ENCODE assay signal across 18 cellular contexts in genomic region chr1:236090741-236091147, GRCh38. TPM values are rescaled to one million over a fixed set of nuclear protein-coding genes. Genes with fewer than 3 reads are reported as not detected.
DNase-seq lines count a peak whose midpoint lies in the region; TF ChIP-seq lines count a peak whose summit lies in the region.
"Had no signal": no experiment of that assay in that cellular context is flagged by ENCODE, and none has a peak within 500 bp of the region (broad histone marks: within the 10 kb centered on the region; RNA-seq: fewer than 3 reads in every experiment).

No MANE protein-coding gene starts in this region.

- peaks cover 2% of the 10 kb centered on the region for H3K9me3 Mint-ChIP-seq in activated CD4-positive, alpha-beta T cell treated with anti-CD3 and anti-CD28 coated beads, Interleukin-2, amount 10 ng/mL, durations not matched to agents 7 days and 5 days

- H3K27ac Mint-ChIP-seq in activated CD4-positive, alpha-beta T cell treated with anti-CD3 and anti-CD28 coated beads, Interleukin-2, amount 10 ng/mL, durations not matched to agents 7 days and 5 days: no peak overlapping the region
- H3K27ac Mint-ChIP-seq: activated T-helper 17 cell treated with anti-CD3 and anti-CD28 coated beads, Interleukin-2, amount 50 U/mL, for 72 hours; B cell; naive B cell had no signal

- peaks cover 2% of the 10 kb centered on the region for H3K27me3 Mint-ChIP-seq in activated CD4-positive, alpha-beta T cell treated with anti-CD3 and anti-CD28 coated beads, Interleukin-2, amount 10 ng/mL, durations not matched to agents 7 days and 5 days

- H3K36me3 ChIP-seq in skeletal muscle satellite cell (ENCODE audit: insufficient read depth, low read length): no peaks in the 10 kb centered on the region
- H3K36me3 ChIP-seq: ovary, SJSA1 had no signal

- H3K9ac ChIP-seq in skeletal muscle satellite cell (ENCODE audit: low read depth, low read length): no peak overlapping the region

- no peaks in the 10 kb centered on the region for H3K9me3 ChIP-seq in skeletal muscle satellite cell (replicated peaks; ENCODE audit: low read length)
- H3K9me3 ChIP-seq: ovary, testis had no signal

- peak; percentile 5 for DNase-seq in HEK293T (ENCODE audit: extremely low spot score)
- DNase-seq in NCI-H748 treated with DMSO at 0.1 percent for 48 hours (lab: John Stamatoyannopoulos, UW): peak; percentile 11
- peak; percentile 93 for DNase-seq in fibroblast of villous mesenchyme (ENCODE audit: low read depth)
- DNase-seq in activated CD4-positive, alpha-beta T cell treated with anti-CD3 and anti-CD28 coated beads, Interleukin-2, amount 10 ng/mL, durations not matched to agents 7 days and 5 days: no peak
- DNase-seq in Kasumi-1 (lab: John Stamatoyannopoulos, UW): no peak
- no peak for DNase-seq in DMS114 treated with DMSO at 0.1 percent for 48 hours (lab: John Stamatoyannopoulos, UW; ENCODE audit: unreplicated experiment)
- DNase-seq: activated CD4-positive, CD25-positive, alpha-beta regulatory T cell; head of caudate nucleus; naive B cell; ovary; stimulated activated CD8-positive, alpha-beta memory T cell treated with anti-CD3 and anti-CD28 coated beads, Interleukin-4, amount 100 ng/mL, for 48 hours; testis had no signal

- H3K4me2 ChIP-seq in skeletal muscle satellite cell (ENCODE audit: low read length): peak overlapping the region; percentile 62

- H3K4me1 Mint-ChIP-seq in activated CD4-positive, alpha-beta T cell treated with anti-CD3 and anti-CD28 coated beads, Interleukin-2, amount 10 ng/mL, durations not matched to agents 7 days and 5 days: peaks cover 2% of the 10 kb centered on the region
- H3K4me1 Mint-ChIP-seq: activated T-helper 17 cell treated with anti-CD3 and anti-CD28 coated beads, Interleukin-2, amount 50 U/mL, for 72 hours; B cell; naive B cell had no signal

- peak overlapping the region; percentile 25 for H3K4me3 ChIP-seq in fibroblast of villous mesenchyme (ENCODE audit: low read depth, low read length)
- H3K4me3 ChIP-seq in skeletal muscle satellite cell (ENCODE audit: low read length): peak overlapping the region; percentile 15
- H3K4me3 ChIP-seq: lung, ovary, SJSA1, testis had no signal

- H3K4me1 ChIP-seq in skeletal muscle satellite cell (ENCODE audit: control insufficient read depth, insufficient read depth, low read length): peaks cover 5% of the 10 kb centered on the region
- H3K4me1 ChIP-seq: testis had no signal

- H3K4me3 Mint-ChIP-seq in activated CD4-positive, alpha-beta T cell treated with anti-CD3 and anti-CD28 coated beads, Interleukin-2, amount 10 ng/mL, durations not matched to agents 7 days and 5 days: no peak overlapping the region
- H3K4me3 Mint-ChIP-seq: activated T-helper 17 cell treated with anti-CD3 and anti-CD28 coated beads, Interleukin-2, amount 50 U/mL, for 72 hours; B cell; naive B cell had no signal

- H3K27me3 ChIP-seq in skeletal muscle satellite cell (ENCODE audit: control insufficient read depth, insufficient read depth, low read length): peaks cover 5% of the 10 kb centered on the region
- H3K27me3 ChIP-seq: ovary, SJSA1, testis had no signal

- no peak for TF ChIP-seq CTCF in fibroblast of villous mesenchyme (IDR thresholded peaks at IDR 0.05; ENCODE audit: insufficient read depth, low read depth, low read length)

- CTCF ChIA-PET in HEK293T (lab: Yijun Ruan, JAX): interaction anchor here (0.6 to 1.0 kb wide), 3 partner anchors 119 to 294 kb away, joined by 3 to 9 read pairs (median 6); no protein-coding TSS in a partner anchor
- CTCF ChIA-PET in activated CD4-positive, alpha-beta T cell treated with anti-CD3 and anti-CD28 coated beads, Interleukin-2, amount 10 ng/mL, durations not matched to agents 7 days and 5 days (lab: Charles Lee): interaction anchor here (1.6 kb wide), 1 partner anchor 23 kb away, joined by 4 read pairs; no protein-coding TSS in a partner anchor

- POLR2A ChIA-PET in HEK293T (lab: Yijun Ruan, JAX): no interaction called here
- POLR2A ChIA-PET in activated CD4-positive, alpha-beta T cell treated with anti-CD3 and anti-CD28 coated beads, Interleukin-2, amount 10 ng/mL, durations not matched to agents 7 days and 5 days (lab: Charles Lee): no interaction called here

- H3K36me3 Mint-ChIP-seq in activated CD4-positive, alpha-beta T cell treated with anti-CD3 and anti-CD28 coated beads, Interleukin-2, amount 10 ng/mL, durations not matched to agents 7 days and 5 days (ENCODE audit: low read depth): no peaks in the 10 kb centered on the region

TF ChIP-seq in HEK293T, 16 proteins besides CTCF, POLR2A, EP300 and RAD21:
- TF ChIP-seq BHLHE40 (IDR thresholded peaks at IDR 0.05; ENCODE audit: borderline replicate concordance) (no peak), SUZ12 (IDR thresholded peaks at IDR 0.05) (no peak), L3MBTL2 (conservative IDR thresholded peaks at IDR 0.05) (0 out of 2 replicates have a peak, but pooled peaks have one; percentile 10), SP1 (IDR thresholded peaks at IDR 0.05) (no peak)

RNA-seq across cellular contexts. Expression of gene NID1, which starts 25.9 kb away (rescaled TPM):
- total RNA-seq in fibroblast of villous mesenchyme: 204 and 211 TPM in 2 replicates
- total RNA-seq in skeletal muscle satellite cell (2012; rRNA removed): 97.1 and 159 TPM in 2 replicates
- under 1 TPM in 1 of 2 experiments, not detected in 1; 0.08 TPM for total RNA-seq in activated CD4-positive, alpha-beta T cell treated with anti-CD3 and anti-CD28 coated beads, Interleukin-2, amount 10 ng/mL, durations not matched to agents 7 days and 5 days
- total RNA-seq: B cell, OCI-LY7 had no signal

RNA-seq across cellular contexts. Expression of gene GPR137B, which starts 51.6 kb away (rescaled TPM):
- total RNA-seq in fibroblast of villous mesenchyme: 11.6 and 13.0 TPM in 2 replicates
- total RNA-seq in skeletal muscle satellite cell (2012; rRNA removed): 7.4 and 9.9 TPM in 2 replicates
- total RNA-seq in activated CD4-positive, alpha-beta T cell treated with anti-CD3 and anti-CD28 coated beads, Interleukin-2, amount 10 ng/mL, durations not matched to agents 7 days and 5 days: 1 to 10 TPM; 5.0 to 5.8 TPM

Comparison
In these comparisons a context has a peak if more than half of its experiments do, and no peak if none do; other contexts are left out.
1. DNase-seq: peak in HEK293T (single experiment), NCI-H748 treated with DMSO at 0.1 percent for 48 hours (single experiment) and fibroblast of villous mesenchyme (single experiment); none in activated CD4-positive, alpha-beta T cell treated with anti-CD3 and anti-CD28 coated beads, Interleukin-2, amount 10 ng/mL, durations not matched to agents 7 days and 5 days (single experiment), Kasumi-1 (0 of 2) and DMS114 treated with DMSO at 0.1 percent for 48 hours (single experiment).
2. RNA of gene NID1, which starts 25.9 kb away (total RNA-seq): 204 to 211 TPM in fibroblast of villous mesenchyme; 0.08 TPM in activated CD4-positive, alpha-beta T cell treated with anti-CD3 and anti-CD28 coated beads, Interleukin-2, amount 10 ng/mL, durations not matched to agents 7 days and 5 days; every median in the first group is over 100 times any median in the second.